In genomic region chr22:17258015-17258827, GRCh38 we compare ENCODE assay signal across 8 cellular contexts. TPM values are rescaled to one million over a fixed set of nuclear protein-coding genes. Genes with fewer than 3 reads are reported as not detected.
DNase-seq lines count a peak whose midpoint lies in the region; ATAC-seq, FAIRE-seq and TF ChIP-seq lines count a peak whose summit lies in the region.

No MANE protein-coding gene starts in this region.

- DNase-seq in NCI-H1105 treated with DMSO at 0.1 percent for 48 hours (lab: John Stamatoyannopoulos, UW) (peak; percentile 93), SW480 (ENCODE audit: low spot score) (peak; percentile 78), bronchial epithelial cell (ENCODE audit: low read depth) (peak; percentile 53), NCI-H1048 (lab: John Stamatoyannopoulos, UW) (no peak)
- DNase-seq in stimulated activated naive CD4-positive, alpha-beta T cell (lab: John Stamatoyannopoulos, UW), result peak in 5 of 6 experiments; percentile 4 to 61 (median 28)

- FAIRE-seq in bronchial epithelial cell (lab: Jason Lieb, UNC), result no peak

- no peaks in the 10 kb centered on the region for H3K27me3 ChIP-seq in bronchial epithelial cell (ENCODE audit: control insufficient read depth, insufficient read depth, low read length)

- H3K4me1 ChIP-seq in mesodermal cell (ENCODE audit: control insufficient read depth, insufficient read depth, low read length, poor library complexity, severe bottlenecking), result peaks cover 24% of the 10 kb centered on the region

- TF ChIP-seq CTCF in bronchial epithelial cell (IDR thresholded peaks at IDR 0.05; ENCODE audit: insufficient read depth, low read length, severe bottlenecking), result no peak

- no peaks in the 10 kb centered on the region for H3K36me3 ChIP-seq in bronchial epithelial cell (ENCODE audit: control insufficient read depth, insufficient read depth, low read length)
- no peaks in the 10 kb centered on the region for H3K36me3 ChIP-seq in mesodermal cell (ENCODE audit: control insufficient read depth, insufficient read depth, low read length)

- H3K4me3 ChIP-seq in bronchial epithelial cell (ENCODE audit: low read depth, low read length) (no peak overlapping the region), mesodermal cell (ENCODE audit: extremely low read depth, insufficient read depth, low read length, poor library complexity, severe bottlenecking) (no peak overlapping the region)

- no peaks in the 10 kb centered on the region for H3K9me3 ChIP-seq in mesodermal cell (ENCODE audit: control insufficient read depth, low read length)

- ATAC-seq in GM18520 (IDR thresholded peaks at IDR 0.05; ENCODE audit: unreplicated experiment), result peak; percentile 82
- ATAC-seq in HG02759 (IDR thresholded peaks at IDR 0.05; ENCODE audit: unreplicated experiment), result peak; percentile 91

- WGBS in mesodermal cell (ENCODE audit: insufficient coverage in 2 of 2), 2 experiments, result 14 to 22% methylated on average over 10 to 11 of the region's 13 CpGs

- H3K27ac ChIP-seq in mesodermal cell (ENCODE audit: low read depth, low read length, severe bottlenecking), result peak overlapping the region; percentile 63

RNA-seq across cellular contexts. Expression of gene ADA2, which starts 39.0 kb away (rescaled TPM):
- 1.1 and 1.2 TPM in 2 replicates for total RNA-seq in bronchial epithelial cell
- polyA plus RNA-seq in mesodermal cell (2013, experiment 1 of 2), result 5.5 TPM
- polyA plus RNA-seq in mesodermal cell (2013, experiment 2 of 2), result 4.5 TPM
